In genomic region chrX:79325263-79325958, GRCh38 we compare ENCODE assay signal across 13 cellular contexts. TPM values are rescaled to one million over a fixed set of nuclear protein-coding genes. Genes with fewer than 3 reads are reported as not detected.
A peak's percentile ranks its signal among the peaks of the same experiment; 100 is the strongest.
DNase-seq lines count a peak whose midpoint lies in the region; ATAC-seq and TF ChIP-seq lines count a peak whose summit lies in the region.
"Had no signal": no experiment of that assay in that cellular context is flagged by ENCODE, and none has a peak within 500 bp of the region (broad histone marks: within the 10 kb centered on the region; RNA-seq: fewer than 3 reads in every experiment).

No MANE protein-coding gene starts in this region.

- TF ChIP-seq CTCF in CD8-positive, alpha-beta T cell (IDR thresholded peaks at IDR 0.05), result no peak
- TF ChIP-seq CTCF in Loucy (conservative IDR thresholded peaks at IDR 0.05; ENCODE audit: low read length), result no peak

- no peaks in the 10 kb centered on the region for H3K4me1 ChIP-seq in CD8-positive, alpha-beta T cell (ENCODE audit: insufficient read depth, low read length)
- no peaks in the 10 kb centered on the region for H3K4me1 ChIP-seq in Loucy (ENCODE audit: insufficient read depth, low read length, poor library complexity, severe bottlenecking)
- H3K4me1 ChIP-seq: SJSA1 had no signal

- no peaks in the 10 kb centered on the region for H3K79me2 ChIP-seq in Loucy (ENCODE audit: insufficient read depth, low read length)

- intact Hi-C loops in CD8-positive, alpha-beta T cell (cut with DNase I, micrococcal nuclease), result no loop called here

- no peak overlapping the region for H3K9ac ChIP-seq in Loucy (ENCODE audit: low read depth, low read length, poor library complexity, severe bottlenecking)

- DNase-seq in CD8-positive, alpha-beta T cell, result peak in 6 of 7 experiments; percentile 4 to 61 (median 26)
- DNase-seq in activated T-cell treated with anti-CD3 and anti-CD28 coated beads, Interleukin-2, amount 50 U/mL, for 48 hours, result peak; percentile 24 to 35
- peak; percentile 7 to 36 (median 17) for DNase-seq in immature natural killer cell
- no peak for DNase-seq in cerebellar cortex (ENCODE audit: low spot score)
- DNase-seq in NCI-H510A treated with DMSO at 0.1 percent for 48 hours (lab: John Stamatoyannopoulos, UW), result no peak
- DNase-seq in hippocampal formation (lab: John Stamatoyannopoulos, UW), result no peak
- DNase-seq: kidney had no signal

- H3K4me1 Mint-ChIP-seq in CD8-positive, alpha-beta T cell (ENCODE audit: low read depth), result peaks cover 8% of the 10 kb centered on the region
- H3K4me1 Mint-ChIP-seq in immature natural killer cell, result peaks cover 10 to 21% of the 10 kb centered on the region in 2 donors
- H3K4me1 Mint-ChIP-seq: B cell had no signal

- no peaks in the 10 kb centered on the region for H3K36me3 ChIP-seq in CD8-positive, alpha-beta T cell (ENCODE audit: insufficient read depth, low read length)
- H3K36me3 ChIP-seq in Loucy (ENCODE audit: insufficient read depth, low read length), result no peaks in the 10 kb centered on the region
- H3K36me3 ChIP-seq: SJSA1 had no signal

- H3K4me3 ChIP-seq in CD8-positive, alpha-beta T cell (ENCODE audit: low read depth, low read length), result no peak overlapping the region
- no peak overlapping the region for H3K4me3 ChIP-seq in Loucy (ENCODE audit: low read length, poor library complexity, severe bottlenecking)
- H3K4me3 ChIP-seq: SJSA1 had no signal

- H2AFZ ChIP-seq in Loucy (ENCODE audit: low read length), result 0 out of 2 replicates have a peak overlapping the region, but pooled peaks have one; percentile 49

- no peaks in the 10 kb centered on the region for H4K20me1 ChIP-seq in Loucy (ENCODE audit: insufficient read depth, low read length, poor library complexity, severe bottlenecking)

- POLR2A ChIA-PET in CD8-positive, alpha-beta T cell (lab: Charles Lee), result no interaction called here

- no peaks in the 10 kb centered on the region for H3K9me3 Mint-ChIP-seq in CD8-positive, alpha-beta T cell
- H3K9me3 Mint-ChIP-seq in immature natural killer cell, result peaks cover 0 to 3% (median 0%) of the 10 kb centered on the region in 6 donors

- peak overlapping the region; percentile 65 for H3K4me3 Mint-ChIP-seq in CD8-positive, alpha-beta T cell
- H3K4me3 Mint-ChIP-seq in immature natural killer cell, result peak overlapping the region; percentile 54 to 75 (median 73)
- H3K4me3 Mint-ChIP-seq: B cell had no signal

- CTCF ChIA-PET in CD8-positive, alpha-beta T cell (lab: Charles Lee), result no interaction called here

- H3K27ac ChIP-seq in CD8-positive, alpha-beta T cell (ENCODE audit: low read depth, low read length), result no peak overlapping the region
- H3K27ac ChIP-seq: SJSA1 had no signal

- H3K4me2 ChIP-seq in Loucy (ENCODE audit: low read depth, low read length, poor library complexity, severe bottlenecking), result no peak overlapping the region

- peak; percentile 69 for ATAC-seq in CD8-positive, alpha-beta T cell
- ATAC-seq in HG03097 (IDR thresholded peaks at IDR 0.05; ENCODE audit: low FRiP score, unreplicated experiment), result no peak
- ATAC-seq: HCT116 had no signal

- no peaks in the 10 kb centered on the region for H3K36me3 Mint-ChIP-seq in CD8-positive, alpha-beta T cell
- H3K36me3 Mint-ChIP-seq in immature natural killer cell, result no peaks in the 10 kb centered on the region

- no peaks in the 10 kb centered on the region for H3K27me3 ChIP-seq in CD8-positive, alpha-beta T cell (ENCODE audit: insufficient read depth, low read length)
- no peaks in the 10 kb centered on the region for H3K27me3 ChIP-seq in Loucy (ENCODE audit: insufficient read depth, low read length, poor library complexity, severe bottlenecking)
- H3K27me3 ChIP-seq: SJSA1 had no signal

- H3K9me3 ChIP-seq in CD8-positive, alpha-beta T cell (ENCODE audit: low read length), result no peaks in the 10 kb centered on the region
- H3K9me3 ChIP-seq in Loucy (ENCODE audit: insufficient read depth, low read depth, low read length), result no peaks in the 10 kb centered on the region
- H3K9me3 ChIP-seq: SJSA1 had no signal

- no peaks in the 10 kb centered on the region for H3K9me2 ChIP-seq in Loucy (replicated peaks; ENCODE audit: low read depth, low read length)

- no peaks in the 10 kb centered on the region for H3K27me3 Mint-ChIP-seq in CD8-positive, alpha-beta T cell (ENCODE audit: low read depth)
- H3K27me3 Mint-ChIP-seq in immature natural killer cell (ENCODE audit: low read depth in 3 of 3), result peaks cover 0 to 10% (median 2%) of the 10 kb centered on the region in 3 donors
- H3K27me3 Mint-ChIP-seq: B cell had no signal

- no peaks in the 10 kb centered on the region for H3F3A ChIP-seq in Loucy (ENCODE audit: low read depth)

- peak overlapping the region; percentile 75 for H3K27ac Mint-ChIP-seq in CD8-positive, alpha-beta T cell
- peak overlapping the region; percentile 55 to 82 (median 74) for H3K27ac Mint-ChIP-seq in immature natural killer cell
- H3K27ac Mint-ChIP-seq: B cell had no signal

RNA-seq across cellular contexts. Expression of gene ITM2A, which starts 41.7 kb away (rescaled TPM):
- 100 to 1,000 TPM; 123 to 125 TPM for total RNA-seq in CD8-positive, alpha-beta T cell
- polyA plus RNA-seq in immature natural killer cell, result 100 to 1,000 TPM; 284 to 408 (median 367) TPM
- total RNA-seq: LHCN-M2, SJSA1 had no signal

Comparison
In these comparisons a context has a peak if more than half of its experiments do, and no peak if none do; other contexts are left out.
1. DNase-seq: peak in CD8-positive, alpha-beta T cell (6 of 7), activated T-cell treated with anti-CD3 and anti-CD28 coated beads, Interleukin-2, amount 50 U/mL, for 48 hours (2 of 2) and immature natural killer cell (3 of 3); none in cerebellar cortex (single experiment), NCI-H510A treated with DMSO at 0.1 percent for 48 hours (single experiment) and hippocampal formation (0 of 2).